In the genomic region with DNA sequence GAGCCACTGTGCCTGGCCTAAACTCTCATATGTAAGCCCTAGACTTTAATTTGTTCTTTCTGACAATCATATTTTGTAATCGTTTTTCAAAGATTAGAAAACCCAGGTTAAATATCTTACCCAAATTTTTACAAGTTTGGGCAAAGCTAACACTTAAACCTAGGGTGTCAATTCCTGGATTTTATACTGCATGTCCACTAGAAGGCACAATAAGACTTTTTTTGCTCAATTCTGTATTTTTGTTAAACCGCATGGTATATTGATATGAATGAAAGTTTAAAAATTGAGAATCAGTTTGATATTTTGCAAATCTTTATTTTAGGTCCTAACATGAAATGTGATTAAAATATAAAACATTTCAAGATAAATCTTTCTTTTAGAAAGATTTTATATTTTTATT, we compare ENCODE assay signal across 10 cellular contexts. TPM values are rescaled to one million over a fixed set of nuclear protein-coding genes. Genes with fewer than 3 reads are reported as not detected.
DNase-seq lines count a peak whose midpoint lies in the region; ATAC-seq and TF ChIP-seq lines count a peak whose summit lies in the region.
"Had no signal": no experiment of that assay in that cellular context is flagged by ENCODE, and none has a peak within 500 bp of the region (broad histone marks: within the 10 kb centered on the region; RNA-seq: fewer than 3 reads in every experiment).

No MANE protein-coding gene starts in this region.

- H3K4me3 ChIP-seq in BE2C (ENCODE audit: low read depth, low read length), result no peak overlapping the region
- H3K4me3 ChIP-seq in KMS-11 (IDR thresholded peaks at IDR 0.05; ENCODE audit: insufficient read depth, low read depth, low read length), result no peak overlapping the region
- H3K4me3 ChIP-seq: SK-N-MC had no signal

- H3K9ac ChIP-seq in KMS-11, result no peak overlapping the region

- ATAC-seq in GM18858 (IDR thresholded peaks at IDR 0.05; ENCODE audit: unreplicated experiment) (no peak), GM21576 (IDR thresholded peaks at IDR 0.05; ENCODE audit: unreplicated experiment) (no peak)

- H3K79me2 ChIP-seq in KMS-11 (ENCODE audit: insufficient read depth, low read depth), result no peaks in the 10 kb centered on the region

- no peak overlapping the region for H3K27ac ChIP-seq in KMS-11
- H3K27ac ChIP-seq: SK-N-MC had no signal

- H4K20me1 ChIP-seq in KMS-11 (ENCODE audit: insufficient read depth), result no peaks in the 10 kb centered on the region

- H3K27me3 ChIP-seq in BE2C (no peaks in the 10 kb centered on the region), KMS-11 (ENCODE audit: insufficient read depth, low read depth) (no peaks in the 10 kb centered on the region)

- H3K4me2 ChIP-seq in KMS-11, result no peak overlapping the region

- TF ChIP-seq CTCF in BE2C (IDR thresholded peaks at IDR 0.05; ENCODE audit: low read depth, low read length) (peak; percentile 52), KMS-11 (conservative IDR thresholded peaks at IDR 0.05; ENCODE audit: low read depth, low read length) (peak; percentile 71)

- DNase-seq in BE2C (no peak), SW480 (ENCODE audit: low spot score) (peak; percentile 22), iris pigment epithelial cell (ENCODE audit: low read depth) (peak; percentile 12), activated T-cell treated with anti-CD3 and anti-CD28 coated beads for 4 hours (no peak), SK-N-DZ (ENCODE audit: low spot score) (no peak)
- DNase-seq: islet precursor cell had no signal

- H2AFZ ChIP-seq in KMS-11 (ENCODE audit: low read depth), result no peak overlapping the region

- no peaks in the 10 kb centered on the region for H3K9me3 ChIP-seq in BE2C

- H3K36me3 ChIP-seq in BE2C, result peaks cover 5% of the 10 kb centered on the region; the same call in 1 of the 2 replicates
- H3K36me3 ChIP-seq in KMS-11 (ENCODE audit: insufficient read depth), result no peaks in the 10 kb centered on the region

- H3K4me1 ChIP-seq in BE2C, result no peaks in the 10 kb centered on the region
- no peaks in the 10 kb centered on the region for H3K4me1 ChIP-seq in KMS-11 (ENCODE audit: low read depth, poor library complexity, severe bottlenecking)

RNA-seq across cellular contexts. Expression of gene DYNC2I1, which starts 29.3 kb away (rescaled TPM):
- 26.5 TPM for polyA plus RNA-seq in BE2C (2012; ENCODE audit: insufficient read depth, insufficient read length, low read depth)
- polyA plus RNA-seq in SK-N-DZ (2014; cell fraction: cytosol; rRNA removed), result 3.9 and 4.9 TPM in 2 replicates
- 9.2 and 20.0 TPM in 2 replicates for polyA plus RNA-seq in SK-N-DZ (2014; cell fraction: nucleus; rRNA removed)

RNA-seq across cellular contexts. Expression of gene ESYT2, which starts 56.3 kb away (rescaled TPM):
- polyA plus RNA-seq in BE2C (2012; ENCODE audit: insufficient read depth, insufficient read length, low read depth), result 21.7 TPM
- 33.9 and 42.8 TPM in 2 replicates for polyA plus RNA-seq in SK-N-DZ (2014; cell fraction: cytosol; rRNA removed)
- polyA plus RNA-seq in SK-N-DZ (2014; cell fraction: nucleus; rRNA removed), result 19.8 and 21.4 TPM in 2 replicates

Comparison
In these comparisons a context has a peak if more than half of its experiments do, and no peak if none do; other contexts are left out.
1. DNase-seq: peak in SW480 (single experiment) and iris pigment epithelial cell (single experiment); none in BE2C (single experiment), activated T-cell treated with anti-CD3 and anti-CD28 coated beads for 4 hours (single experiment) and SK-N-DZ (single experiment).